Comparison of ENCODE assay signal across 17 cellular contexts in the genomic region with DNA sequence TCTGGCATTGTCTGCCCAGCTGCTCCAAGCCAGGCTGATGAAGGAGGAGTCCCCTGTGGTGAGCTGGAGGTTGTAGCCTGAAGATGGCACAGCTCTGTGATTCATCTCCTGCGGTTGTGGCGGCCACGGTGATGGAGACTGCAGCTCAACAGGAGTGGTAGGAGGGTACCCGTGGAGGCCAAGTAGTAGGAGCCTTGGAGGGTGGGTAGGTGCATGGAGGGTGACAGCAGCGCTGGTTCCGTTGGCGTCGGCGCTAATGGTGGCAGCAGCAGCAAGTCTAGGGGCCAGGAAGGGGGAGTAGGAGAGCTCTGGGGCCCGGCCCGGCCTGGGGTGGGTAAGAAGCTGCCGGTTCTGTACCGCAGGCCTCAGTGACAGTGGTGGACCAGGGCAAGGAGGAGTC. TPM values are rescaled to one million over a fixed set of nuclear protein-coding genes. Genes with fewer than 3 reads are reported as not detected.
DNase-seq lines count a peak whose midpoint lies in the region; ATAC-seq, FAIRE-seq and TF ChIP-seq lines count a peak whose summit lies in the region.
"Had no signal": no experiment of that assay in that cellular context is flagged by ENCODE, and none has a peak within 500 bp of the region (broad histone marks: within the 10 kb centered on the region; RNA-seq: fewer than 3 reads in every experiment).

No MANE protein-coding gene starts in this region.

- TF ChIP-seq POLR2A in K562 (conservative IDR thresholded peaks at IDR 0.05) = no peak

- intact Hi-C loops in K562 (cut with micrococcal nuclease) (no loop called here), PC-3 (cut with micrococcal nuclease) (no loop called here)

- peak overlapping the region in 1 of 2 experiments; percentile 99; a peak in 2 of 4 replicates for H3K9ac ChIP-seq in K562 (ENCODE audit: insufficient read depth in 1 of 2, low read depth in 2 of 2, low read length in 2 of 2)
- H3K9ac ChIP-seq in PC-3 (ENCODE audit: low read length) = no peak overlapping the region

- no peak for TF ChIP-seq RAD21 in K562 (CRISPR knock-in tag; conservative IDR thresholded peaks at IDR 0.05 in 1 of 2, IDR thresholded peaks at IDR 0.05 in 1 of 2)

- peaks cover 5% of the 10 kb centered on the region; the same call in 1 of the 2 replicates for H4K20me1 ChIP-seq in K562 (replicated peaks; ENCODE audit: control insufficient read depth, insufficient read depth, low read length)
- H4K20me1 ChIP-seq in PC-3 (ENCODE audit: low read length) = no peaks in the 10 kb centered on the region

- peak overlapping the region; percentile 45 for H3K27ac Mint-ChIP-seq in nephron progenitor cell
- H3K27ac Mint-ChIP-seq: CD4-positive, CD25-positive, alpha-beta regulatory T cell had no signal

- no peak overlapping the region for H3K4me3 ChIP-seq in HEK293 (ENCODE audit: low read depth, low read length)
- H3K4me3 ChIP-seq in K562 = no peak overlapping the region
- H3K4me3 ChIP-seq in PC-3 (ENCODE audit: low read length) = no peak overlapping the region

- DNase-seq in Daoy (ENCODE audit: low read depth) = peak; percentile 65
- DNase-seq in K562 (ENCODE audit: extremely low read depth in 1 of 4, low spot score in 3 of 4) = no peak
- DNase-seq in nephron progenitor cell = no peak
- DNase-seq in effector CD8-positive, alpha-beta T cell (lab: John Stamatoyannopoulos, UW) = no peak
- DNase-seq in NCI-H2081 treated with DMSO at 0.1 percent for 48 hours (lab: John Stamatoyannopoulos, UW) = no peak
- no peak for DNase-seq in PC-3
- DNase-seq in HK-2 (ENCODE audit: unreplicated experiment) = no peak
- DNase-seq: ACHN; CD4-positive, CD25-positive, alpha-beta regulatory T cell; DND-41; NCI-H1092 treated with DMSO at 0.1 percent for 48 hours; NCI-H1694; NCI-H69; SIG-M5 had no signal

- in situ Hi-C loops in K562 (cut with MboI) = no loop called here

- no peak overlapping the region for H3K4me2 ChIP-seq in K562 (ENCODE audit: insufficient read depth, low read length)
- no peak overlapping the region for H3K4me2 ChIP-seq in PC-3 (ENCODE audit: low read length)

- no peak for TF ChIP-seq EP300 in K562 (IDR thresholded peaks at IDR 0.05; ENCODE audit: low read length)

- H3K36me3 ChIP-seq in HEK293 (ENCODE audit: control insufficient read depth in 2 of 2, insufficient read depth in 1 of 2, low read length in 2 of 2) (no peaks in the 10 kb centered on the region), K562 (ENCODE audit: control insufficient read depth, insufficient read depth, low read length) (peaks cover 50% of the 10 kb centered on the region; the same call in 1 of the 3 replicates), PC-3 (ENCODE audit: low read depth, low read length) (no peaks in the 10 kb centered on the region)

- H3K9me3 ChIP-seq in HEK293 (ENCODE audit: control insufficient read depth, insufficient read depth, low read depth, low read length) (no peaks in the 10 kb centered on the region), K562 (replicated peaks; ENCODE audit: control insufficient read depth, insufficient read depth, low read depth, low read length) (no peaks in the 10 kb centered on the region), PC-3 (ENCODE audit: low read length) (no peaks in the 10 kb centered on the region)

- peaks cover 26% of the 10 kb centered on the region for H3K4me1 Mint-ChIP-seq in nephron progenitor cell

- CTCF ChIA-PET in HEK293 (lab: Yijun Ruan, JAX) (no interaction called here), K562 (lab: Yijun Ruan, JAX; ENCODE audit: low intra/inter-chr PET ratio) (no interaction called here), PC-3 (lab: Charles Lee) (no interaction called here)

- no peak overlapping the region for H3K4me3 Mint-ChIP-seq in nephron progenitor cell
- H3K4me3 Mint-ChIP-seq: CD4-positive, CD25-positive, alpha-beta regulatory T cell had no signal

- H3F3A ChIP-seq in PC-3 (ENCODE audit: low read length, unreplicated experiment) = no peaks in the 10 kb centered on the region

- H3K4me1 ChIP-seq in HEK293 (ENCODE audit: control insufficient read depth, insufficient read depth, low read length) (no peaks in the 10 kb centered on the region), K562 (replicated peaks in 1 of 2; ENCODE audit: control insufficient read depth in 2 of 2, insufficient read depth in 2 of 2, low read length in 2 of 2) (peaks cover 0 to 24% of the 10 kb centered on the region in 2 experiments; a peak in 3 of 5 replicates), PC-3 (ENCODE audit: insufficient read depth, low read length) (no peaks in the 10 kb centered on the region)

- FAIRE-seq in K562 (lab: Jason Lieb, UNC) = no peak
- FAIRE-seq: H54, HTR-8/SVneo had no signal

- H3K27me3 ChIP-seq in K562 (ENCODE audit: control insufficient read depth in 2 of 2, insufficient read depth in 2 of 2, low read length in 2 of 2) (no peaks in the 10 kb centered on the region), PC-3 (ENCODE audit: low read length) (peaks cover 5% of the 10 kb centered on the region; the same call in 1 of the 2 replicates)

- H3K27ac ChIP-seq in HEK293 (ENCODE audit: extremely low read depth, low read depth, low read length) = no peak overlapping the region
- no peak overlapping the region for H3K27ac ChIP-seq in K562 (ENCODE audit: extremely low read depth, low read depth, low read length)
- H3K27ac ChIP-seq in PC-3 (ENCODE audit: low read length) = no peak overlapping the region

- peaks cover 17% of the 10 kb centered on the region for H3K36me3 Mint-ChIP-seq in nephron progenitor cell (ENCODE audit: low read depth)
- H3K36me3 Mint-ChIP-seq: CD4-positive, CD25-positive, alpha-beta regulatory T cell had no signal

- 88% methylated on average over 12 of the region's 13 CpGs for WGBS in K562 (ENCODE audit: insufficient coverage, low coverage, missing lambda C conversion rate)

- BruUV-seq in K562 (replicated peaks; lab: Mats Ljungman, UMichigan) = no TSS peak
- BruUV-seq in PC-3 (replicated peaks; lab: Mats Ljungman, UMichigan) = no TSS peak

- H3K79me2 ChIP-seq in K562 (ENCODE audit: control insufficient read depth, insufficient read depth, low read length) (peaks cover 80% of the 10 kb centered on the region), PC-3 (ENCODE audit: low read length) (no peaks in the 10 kb centered on the region)

- H3K9me1 ChIP-seq in K562 (ENCODE audit: control insufficient read depth, insufficient read depth, low read length) = no peaks in the 10 kb centered on the region

- no peak overlapping the region for H2AFZ ChIP-seq in K562 (ENCODE audit: low read depth, low read length)
- H2AFZ ChIP-seq in PC-3 (ENCODE audit: low read length) = no peak overlapping the region

- ATAC-seq in K562 = no peak
- no peak for ATAC-seq in PC-3

- TF ChIP-seq CTCF in HEK293 (tag by site-specific recombination; IDR thresholded peaks at IDR 0.05) (peak; percentile 27; the same call in 1 of the 2 replicates), K562 (IDR thresholded peaks at IDR 0.05 in 2 of 3, conservative IDR thresholded peaks at IDR 0.05 in 1 of 3; ENCODE audit: insufficient read depth in 2 of 3, low read depth in 1 of 3, low read length in 3 of 3) (no peak), nephron progenitor cell (IDR thresholded peaks at IDR 0.05) (no peak), PC-3 (conservative IDR thresholded peaks at IDR 0.05; ENCODE audit: low read depth, low read length) (no peak)

- no peaks in the 10 kb centered on the region for H3K27me3 Mint-ChIP-seq in nephron progenitor cell (ENCODE audit: low read depth, poor library complexity)

- H3K9me2 ChIP-seq in PC-3 (replicated peaks; ENCODE audit: low read length) = no peaks in the 10 kb centered on the region

- POLR2A ChIA-PET in HEK293 (lab: Yijun Ruan, JAX) = no interaction called here
- POLR2A ChIA-PET in K562 (lab: Yijun Ruan, JAX) = interaction anchor here (0.6 kb wide), 1 partner anchor 238 kb away, joined by 3 read pairs; no protein-coding TSS in a partner anchor
- POLR2A ChIA-PET in PC-3 (lab: Charles Lee; ENCODE audit: unreplicated experiment) = no interaction called here

- no peaks in the 10 kb centered on the region for H3K9me3 Mint-ChIP-seq in nephron progenitor cell
- H3K9me3 Mint-ChIP-seq: CD4-positive, CD25-positive, alpha-beta regulatory T cell had no signal

RNA-seq across cellular contexts. Expression of gene TRIM52, which starts 22.4 kb away (rescaled TPM):
- 1.6 and 2.6 TPM in 2 replicates for total RNA-seq in Daoy (2014; rRNA removed; shearing (Covaris generic))
- 34.8 and 81.1 TPM in 2 replicates for total RNA-seq in K562 (2011; cell fraction: chromatin; rRNA removed; ENCODE audit: low replicate concordance)
- 29.7 and 40.4 TPM in 2 replicates for total RNA-seq in K562 (2011; cell fraction: nucleolus; rRNA removed)
- 48.1 and 60.9 TPM in 2 replicates for total RNA-seq in K562 (2011; cell fraction: nucleoplasm; rRNA removed)
- 6.1 and 6.5 TPM in 2 replicates for total RNA-seq in K562 (2014; rRNA removed)
- total RNA-seq in K562 (2014; rRNA removed; fragmentation: Illumina TruSeq; extraction: Trizol) = 13.5 and 13.9 TPM in 2 replicates
- total RNA-seq in K562 (2015; rRNA removed; fragmentation: Illumina TruSeq; extraction: Trizol) = 10.5 and 12.8 TPM in 2 replicates
- total RNA-seq in K562 (2021) = 13.5 and 14.2 TPM in 2 replicates
- 21.9 and 24.1 TPM in 2 replicates for polyA plus RNA-seq in K562 (2011; rRNA removed)
- 5.6 and 11.8 TPM in 2 replicates for polyA plus RNA-seq in K562 (2011; cell fraction: cytosol; rRNA removed)
- 30.2 and 31.5 TPM in 2 replicates for polyA plus RNA-seq in K562 (2011; cell fraction: nucleus; rRNA removed)
- polyA plus RNA-seq in K562 (2012) = 12.9 and 20.0 TPM in 2 replicates
- polyA plus RNA-seq in K562 (2014; fragmentation: Illumina TruSeq; extraction: Trizol) = 15.8 and 17.2 TPM in 2 replicates
- 1 to 10 TPM; 3.3 to 3.7 TPM for polyA plus RNA-seq in K562 (2014; fragmentation: Nextera tagmentation; extraction: Ambion mirVana)
- polyA plus RNA-seq in K562 (2014; rRNA removed) = 18.0 and 20.0 TPM in 2 replicates
- 17.6 and 20.0 TPM in 2 replicates for polyA minus RNA-seq in K562 (2011; rRNA and poly(A)+ RNA removed)
- 6.1 and 6.8 TPM in 2 replicates for polyA minus RNA-seq in K562 (2011; cell fraction: cytosol; rRNA and poly(A)+ RNA removed)
- polyA minus RNA-seq in K562 (2011; cell fraction: nucleus; rRNA and poly(A)+ RNA removed) = 11.4 and 21.9 TPM in 2 replicates
- 4.4 and 8.9 TPM in 2 replicates for total RNA-seq in PC-3 (2014; rRNA removed)

RNA-seq across cellular contexts. Expression of gene RACK1, which starts 39.6 kb away (rescaled TPM):
- total RNA-seq in Daoy (2014; rRNA removed; shearing (Covaris generic)) = 3,901 and 4,257 TPM in 2 replicates
- total RNA-seq in K562 (2011; cell fraction: chromatin; rRNA removed; ENCODE audit: low replicate concordance) = 854 and 1,455 TPM in 2 replicates
- 1,835 and 1,893 TPM in 2 replicates for total RNA-seq in K562 (2011; cell fraction: nucleolus; rRNA removed)
- total RNA-seq in K562 (2011; cell fraction: nucleoplasm; rRNA removed) = 1,718 and 2,743 TPM in 2 replicates
- total RNA-seq in K562 (2014; rRNA removed) = 4,051 and 4,420 TPM in 2 replicates
- total RNA-seq in K562 (2014; rRNA removed; fragmentation: Illumina TruSeq; extraction: Trizol) = 2,268 and 2,618 TPM in 2 replicates
- 3,776 and 3,843 TPM in 2 replicates for total RNA-seq in K562 (2015; rRNA removed; fragmentation: Illumina TruSeq; extraction: Trizol)
- 2,303 and 2,318 TPM in 2 replicates for total RNA-seq in K562 (2021)
- polyA plus RNA-seq in K562 (2011; rRNA removed) = 3,764 and 5,908 TPM in 2 replicates
- 7,594 and 7,810 TPM in 2 replicates for polyA plus RNA-seq in K562 (2011; cell fraction: cytosol; rRNA removed)
- 2,830 and 3,465 TPM in 2 replicates for polyA plus RNA-seq in K562 (2011; cell fraction: nucleus; rRNA removed)
- polyA plus RNA-seq in K562 (2012) = 3,329 and 5,405 TPM in 2 replicates
- polyA plus RNA-seq in K562 (2014; fragmentation: Illumina TruSeq; extraction: Trizol) = 3,833 and 4,270 TPM in 2 replicates
- 1,000 to 10,000 TPM; 3,894 to 5,311 TPM for polyA plus RNA-seq in K562 (2014; fragmentation: Nextera tagmentation; extraction: Ambion mirVana)
- polyA plus RNA-seq in K562 (2014; rRNA removed) = 3,427 and 3,846 TPM in 2 replicates
- 4,917 and 6,085 TPM in 2 replicates for polyA minus RNA-seq in K562 (2011; rRNA and poly(A)+ RNA removed)
- 3,397 and 3,535 TPM in 2 replicates for polyA minus RNA-seq in K562 (2011; cell fraction: cytosol; rRNA and poly(A)+ RNA removed)
- polyA minus RNA-seq in K562 (2011; cell fraction: nucleus; rRNA and poly(A)+ RNA removed) = 973 and 1,854 TPM in 2 replicates
- 2,587 and 3,047 TPM in 2 replicates for total RNA-seq in PC-3 (2014; rRNA removed)
